ENCODE assay signal across 12 cellular contexts in genomic region chr2:96916156-96917007, GRCh38. TPM values are rescaled to one million over a fixed set of nuclear protein-coding genes. Genes with fewer than 3 reads are reported as not detected.
DNase-seq lines count a peak whose midpoint lies in the region; ATAC-seq and TF ChIP-seq lines count a peak whose summit lies in the region.
"Had no signal": no experiment of that assay in that cellular context is flagged by ENCODE, and none has a peak within 500 bp of the region (broad histone marks: within the 10 kb centered on the region; RNA-seq: fewer than 3 reads in every experiment).

No MANE protein-coding gene starts in this region.

- TF ChIP-seq CTCF in PC-3 (conservative IDR thresholded peaks at IDR 0.05; ENCODE audit: low read depth, low read length), result peak; percentile 20; the same call in 1 of the 2 replicates
- TF ChIP-seq CTCF in endothelial cell (IDR thresholded peaks at IDR 0.05; ENCODE audit: unreplicated experiment), result no peak
- TF ChIP-seq CTCF in neural progenitor cell (IDR thresholded peaks at IDR 0.05), result no peak

- H3K4me3 ChIP-seq in PC-3 (ENCODE audit: low read length) (0 out of 2 replicates have a peak overlapping the region, but pooled peaks have one; percentile 19), neural progenitor cell (no peak overlapping the region)

- H3K4me2 ChIP-seq in PC-3 (ENCODE audit: low read length), result peak overlapping the region; percentile 51
- H3K4me2 ChIP-seq in neural progenitor cell, result no peak overlapping the region

- no peaks in the 10 kb centered on the region for H3K9me2 ChIP-seq in PC-3 (replicated peaks; ENCODE audit: low read length)

- intact Hi-C loops in PC-3 (cut with micrococcal nuclease), result loop anchor here (5.0 kb wide), 1 partner anchor 59 kb away; the partner anchor contains the start of gene ANKRD39

- H3K27ac Mint-ChIP-seq in endothelial cell (ENCODE audit: unreplicated experiment) (peak overlapping the region; percentile 13), neural progenitor cell (peak overlapping the region; percentile 30)
- H3K27ac Mint-ChIP-seq: stimulated activated naive CD8-positive, alpha-beta T cell treated with anti-CD3 and anti-CD28 coated beads, Interleukin-15, amount 100 ng/mL, for 72 hours had no signal

- H3K4me1 ChIP-seq in PC-3 (ENCODE audit: insufficient read depth, low read length) (peaks cover 20% of the 10 kb centered on the region), neural progenitor cell (peaks cover 6% of the 10 kb centered on the region)

- DNase-seq in Ammon's horn (ENCODE audit: low spot score) (peak; percentile 82), PC-3 (no peak), endothelial cell (ENCODE audit: low spot score) (no peak), neural progenitor cell (ENCODE audit: low spot score) (no peak), iPS-NIHi7 (ENCODE audit: extremely low spot score) (no peak), activated gamma-delta T cell treated with Interleukin-2 at 50 U/mL for 16 hours (no peak)
- DNase-seq: COR-L47; mesenchymal stem cell; NCI-H526 treated with DMSO at 0.1 percent for 48 hours; stimulated activated naive CD8-positive, alpha-beta T cell treated with anti-CD3 and anti-CD28 coated beads, Interleukin-15, amount 100 ng/mL, for 72 hours had no signal

- H3K4me3 Mint-ChIP-seq in endothelial cell (ENCODE audit: unreplicated experiment) (no peak overlapping the region), neural progenitor cell (peak overlapping the region; percentile 27)
- H3K4me3 Mint-ChIP-seq: stimulated activated naive CD8-positive, alpha-beta T cell treated with anti-CD3 and anti-CD28 coated beads, Interleukin-15, amount 100 ng/mL, for 72 hours had no signal

- H3K27me3 ChIP-seq in PC-3 (ENCODE audit: low read length), result no peaks in the 10 kb centered on the region
- no peaks in the 10 kb centered on the region for H3K27me3 ChIP-seq in neural progenitor cell

- POLR2A ChIA-PET in PC-3 (lab: Charles Lee; ENCODE audit: unreplicated experiment), result no interaction called here

- H3K9ac ChIP-seq in PC-3 (ENCODE audit: low read length), result no peak overlapping the region
- no peak overlapping the region for H3K9ac ChIP-seq in neural progenitor cell

- no peaks in the 10 kb centered on the region for H3F3A ChIP-seq in PC-3 (ENCODE audit: low read length, unreplicated experiment)
- H3F3A ChIP-seq in neural progenitor cell (ENCODE audit: low read depth), result peaks cover 6% of the 10 kb centered on the region

- H3K36me3 ChIP-seq in PC-3 (ENCODE audit: low read depth, low read length), result no peaks in the 10 kb centered on the region
- no peaks in the 10 kb centered on the region for H3K36me3 ChIP-seq in neural progenitor cell

- H3K4me1 Mint-ChIP-seq in endothelial cell (ENCODE audit: unreplicated experiment) (peaks cover 35% of the 10 kb centered on the region), neural progenitor cell (peaks cover 20% of the 10 kb centered on the region)

- no peaks in the 10 kb centered on the region for H3K36me3 Mint-ChIP-seq in endothelial cell (ENCODE audit: low read depth, unreplicated experiment)
- no peaks in the 10 kb centered on the region for H3K36me3 Mint-ChIP-seq in neural progenitor cell

- no peak overlapping the region; the same call in 1 of the 2 replicates for H2AFZ ChIP-seq in PC-3 (ENCODE audit: low read length)
- no peak overlapping the region for H2AFZ ChIP-seq in neural progenitor cell (replicated peaks)

- H3K27me3 Mint-ChIP-seq in endothelial cell (ENCODE audit: unreplicated experiment) (peaks cover 16% of the 10 kb centered on the region), neural progenitor cell (ENCODE audit: insufficient read depth, low read depth) (peaks cover 8% of the 10 kb centered on the region)
- H3K27me3 Mint-ChIP-seq: stimulated activated naive CD8-positive, alpha-beta T cell treated with anti-CD3 and anti-CD28 coated beads, Interleukin-15, amount 100 ng/mL, for 72 hours had no signal

- H3K79me2 ChIP-seq in PC-3 (ENCODE audit: low read length), result no peaks in the 10 kb centered on the region
- no peaks in the 10 kb centered on the region for H3K79me2 ChIP-seq in neural progenitor cell (ENCODE audit: low read depth)

- ATAC-seq in PC-3 (no peak), HG03469 (IDR thresholded peaks at IDR 0.05; ENCODE audit: unreplicated experiment) (no peak), GM19395 (IDR thresholded peaks at IDR 0.05; ENCODE audit: unreplicated experiment) (no peak)
- ATAC-seq: stimulated activated naive CD8-positive, alpha-beta T cell treated with anti-CD3 and anti-CD28 coated beads, Interleukin-15, amount 100 ng/mL, for 72 hours had no signal

- CTCF ChIA-PET in PC-3 (lab: Charles Lee), result interaction anchor here (1.1 kb wide), 1 partner anchor 58 kb away, joined by 8 read pairs; the partner anchor contains the start of gene ANKRD39

- H3K9me3 ChIP-seq in PC-3 (ENCODE audit: low read length) (no peaks in the 10 kb centered on the region), neural progenitor cell (ENCODE audit: low read depth) (no peaks in the 10 kb centered on the region)

- H3K27ac ChIP-seq in PC-3 (ENCODE audit: low read length), result no peak overlapping the region
- no peak overlapping the region for H3K27ac ChIP-seq in neural progenitor cell

- BruUV-seq in PC-3 (replicated peaks; lab: Mats Ljungman, UMichigan), result TSS peak; percentile 44

- H4K20me1 ChIP-seq in PC-3 (ENCODE audit: low read length) (no peaks in the 10 kb centered on the region), neural progenitor cell (ENCODE audit: low read depth) (no peaks in the 10 kb centered on the region)

- H3K9me3 Mint-ChIP-seq in endothelial cell (ENCODE audit: unreplicated experiment), result no peaks in the 10 kb centered on the region
- H3K9me3 Mint-ChIP-seq in neural progenitor cell, result peaks cover 15% of the 10 kb centered on the region

RNA-seq across cellular contexts. Expression of gene SEMA4C, which starts 46.5 kb away (rescaled TPM):
- 20.6 and 29.8 TPM in 2 replicates for total RNA-seq in PC-3 (2014; rRNA removed)
- 279 TPM for total RNA-seq in endothelial cell (ENCODE audit: unreplicated experiment)
- 39.1 and 103 TPM in 2 replicates for total RNA-seq in neural progenitor cell (ENCODE audit: low replicate concordance)

RNA-seq across cellular contexts. Expression of gene ANKRD39, which starts 58.6 kb away (rescaled TPM):
- 24.5 and 29.4 TPM in 2 replicates for total RNA-seq in PC-3 (2014; rRNA removed)
- 14.9 TPM for total RNA-seq in endothelial cell (ENCODE audit: unreplicated experiment)
- total RNA-seq in neural progenitor cell (ENCODE audit: low replicate concordance), result 4.0 and 17.3 TPM in 2 replicates
